ENCODE assay signal across 8 cellular contexts in the genomic region with DNA sequence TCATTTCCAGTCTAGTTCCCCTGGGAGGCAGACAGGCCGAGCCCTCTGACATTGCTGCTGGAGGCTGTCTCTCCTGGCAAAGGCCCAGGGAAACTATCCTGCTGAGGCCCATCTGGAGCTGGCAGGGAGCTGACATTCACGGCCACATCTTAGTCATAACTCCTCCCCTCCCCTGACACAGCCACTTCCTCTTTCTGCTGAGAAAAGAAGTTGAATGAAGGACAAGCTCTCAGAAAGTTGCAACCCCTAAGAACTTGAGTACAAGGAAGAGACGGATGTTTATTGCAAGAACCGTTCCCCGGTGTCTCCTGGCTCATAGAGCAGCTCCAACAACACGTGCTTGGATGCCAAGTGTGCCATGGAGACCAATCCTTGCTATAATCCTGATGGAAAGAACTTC. TPM values are rescaled to one million over a fixed set of nuclear protein-coding genes. Genes with fewer than 3 reads are reported as not detected.
DNase-seq lines count a peak whose midpoint lies in the region; ATAC-seq, FAIRE-seq and TF ChIP-seq lines count a peak whose summit lies in the region.
"Not testable (repeated sequence)": the region's sequence is repeated elsewhere in the genome, so short reads cannot be mapped to it uniquely, and the experiment has no call there.

No MANE protein-coding gene starts in this region.

- DNase-seq in GM12891 (ENCODE audit: insufficient read length, low spot score); upper lobe of right lung: not testable (repeated sequence)
- DNase-seq in HCEC 1CT, result peak; percentile 91
- peak; percentile 16 for DNase-seq in activated T-helper 9 cell treated with anti-CD3 and anti-CD28 coated beads, Interleukin-2, amount 50 U/mL, for 16 hours (ENCODE audit: low read depth)
- DNase-seq in foreskin fibroblast, result peak; percentile 86 to 87
- DNase-seq in pancreas, result peak in 5 of 6 donors; percentile 51 to 73 (median 70)

- H3K27ac Mint-ChIP-seq in IgD-negative memory B cell, result peak overlapping the region in 2 of 3 donors; percentile 31 to 43

- not testable (repeated sequence) for H3K27me3 ChIP-seq in pancreas, upper lobe of right lung

- not testable (repeated sequence) for H3K4me1 ChIP-seq in pancreas, upper lobe of right lung

- TF ChIP-seq POLR2A in GM12891 (IDR thresholded peaks at IDR 0.05; ENCODE audit: low read depth, low read length), result not testable (repeated sequence)
- TF ChIP-seq POLR2A in Raji (IDR thresholded peaks at IDR 0.05; ENCODE audit: insufficient read depth, low read depth, low read length), result 0 out of 2 replicates have a peak, but pooled peaks have one; percentile 20

- H3K36me3 ChIP-seq in pancreas, upper lobe of right lung: not testable (repeated sequence)

- peak overlapping the region in 2 of 4 donors; percentile 72 to 86 for H3K4me3 Mint-ChIP-seq in IgD-negative memory B cell

- WGBS in pancreas, 2 donors, result 6 to 7% methylated on average over 5 of the region's 6 CpGs

- FAIRE-seq in GM12891 (lab: Jason Lieb, UNC), result peak; percentile 93
- peak; percentile 54 for FAIRE-seq in pancreas (lab: Jason Lieb, UNC)

- TF ChIP-seq CTCF in foreskin fibroblast (IDR thresholded peaks at IDR 0.05; ENCODE audit: low read depth, low read length); pancreas (IDR thresholded peaks at IDR 0.05); upper lobe of right lung (IDR thresholded peaks at IDR 0.05): not testable (repeated sequence)

- ATAC-seq in pancreas (peak; percentile 95 to 97 (median 96)), upper lobe of right lung (peak; percentile 94)

- not testable (repeated sequence) for H3K9me3 ChIP-seq in pancreas, upper lobe of right lung

- H3K36me3 Mint-ChIP-seq in IgD-negative memory B cell, result not testable (repeated sequence)

- not testable (repeated sequence) for H3K27me3 Mint-ChIP-seq in IgD-negative memory B cell

- not testable (repeated sequence) for H3K4me1 Mint-ChIP-seq in IgD-negative memory B cell

- not testable (repeated sequence) for H3K9me3 Mint-ChIP-seq in IgD-negative memory B cell

- peak overlapping the region in 1 of 4 donors; percentile 41 for H3K27ac ChIP-seq in pancreas
- H3K27ac ChIP-seq in upper lobe of right lung, result not testable (repeated sequence)

- H3K4me3 ChIP-seq in foreskin fibroblast (ENCODE audit: low read depth in 1 of 2, low read length in 2 of 2); pancreas; upper lobe of right lung: not testable (repeated sequence)

- intact Hi-C loops in pancreas (cut with DNase I); upper lobe of right lung (cut with DNase I): not testable (repeated sequence)

TF ChIP-seq in GM12891, 5 proteins besides CTCF, POLR2A, EP300 and RAD21:
- peak; percentile 86 for TF ChIP-seq SPI1 (IDR thresholded peaks at IDR 0.05; ENCODE audit: low read depth, low read length)

RNA-seq across cellular contexts. Expression of a gene that starts 21.1 kb away (rescaled TPM):
- 6.7 TPM for polyA plus RNA-seq in GM12891 (2012; ENCODE audit: low read depth, missing spikeins)
- 11.1 TPM for polyA plus RNA-seq in IgD-negative memory B cell
- total RNA-seq in pancreas, result 10 to 100 TPM in 3 of 6 donors, 1 to 10 TPM in 3; 2.9 to 14.0 (median 8.4) TPM
- polyA plus RNA-seq in pancreas, result 10 to 100 TPM in 1 of 2 donors, 1 to 10 TPM in 1; 7.3 to 12.2 TPM
- total RNA-seq in upper lobe of right lung, result 12.0 TPM
